32 cellular contexts compared by ENCODE assay signal in the genomic region with DNA sequence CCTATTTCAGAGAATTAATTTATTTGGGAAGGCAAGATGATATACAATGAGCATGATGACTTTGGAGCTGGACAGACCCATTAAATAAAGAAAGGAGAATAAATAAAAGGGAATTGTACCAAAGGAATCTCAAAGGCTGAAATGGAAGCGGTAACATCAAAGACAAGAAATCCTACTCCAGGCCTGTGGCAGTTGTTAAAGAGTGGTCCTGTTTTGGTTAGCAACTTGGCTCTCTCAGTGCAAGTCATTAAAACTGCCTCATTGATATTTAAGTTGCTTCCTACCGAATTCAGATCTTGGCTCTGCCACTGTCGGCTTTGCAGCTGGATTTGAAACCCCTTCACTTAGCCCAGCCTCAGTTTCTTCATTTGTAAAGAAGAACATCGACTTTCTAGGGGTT. TPM values are rescaled to one million over a fixed set of nuclear protein-coding genes. Genes with fewer than 3 reads are reported as not detected.
"Had no signal": no experiment of that assay in that cellular context is flagged by ENCODE, and none has a peak within 500 bp of the region (broad histone marks: within the 10 kb centered on the region; RNA-seq: fewer than 3 reads in every experiment).

No MANE protein-coding gene starts in this region.

- ATAC-seq: activated CD8-positive, alpha-beta memory T cell treated with anti-CD3 and anti-CD28 coated beads, Interleukin-2, amount 10 ng/mL, durations not matched to agents 7 days and 5 days; body of pancreas; Right ventricle myocardium inferior had no signal

- H3K27me3 ChIP-seq: body of pancreas, breast epithelium, Peyer's patch had no signal

- H3K9me3 ChIP-seq: body of pancreas, breast epithelium, Peyer's patch had no signal

- H3K4me3 Mint-ChIP-seq: activated CD4-positive, alpha-beta memory T cell treated with anti-CD3 and anti-CD28 coated beads, Interleukin-2, amount 10 ng/mL, durations not matched to agents 7 days and 5 days; activated CD8-positive, alpha-beta memory T cell treated with anti-CD3 and anti-CD28 coated beads, Interleukin-2, amount 10 ng/mL, durations not matched to agents 7 days and 5 days; activated naive CD4-positive, alpha-beta T cell treated with anti-CD3 and anti-CD28 coated beads, Interleukin-2, amount 10 ng/mL, durations not matched to agents 7 days and 5 days; activated naive CD8-positive, alpha-beta T cell had no signal

- DNase-seq: activated CD4-positive, alpha-beta memory T cell treated with anti-CD3 and anti-CD28 coated beads, Interleukin-2, amount 10 ng/mL, durations not matched to agents 7 days and 5 days; activated CD4-positive, alpha-beta T cell treated with anti-CD3 and anti-CD28 coated beads for 1 hour; activated CD4-positive, alpha-beta T cell treated with anti-CD3 and anti-CD28 coated beads for 48 hours; activated CD4-positive, CD25-positive, alpha-beta regulatory T cell; activated CD8-positive, alpha-beta memory T cell treated with anti-CD3 and anti-CD28 coated beads for 24 hours; activated CD8-positive, alpha-beta memory T cell treated with anti-CD3 and anti-CD28 coated beads, Interleukin-2, amount 10 ng/mL, durations not matched to agents 7 days and 5 days; activated CD8-positive, alpha-beta memory T cell treated with anti-CD3 and anti-CD28 coated beads, Interleukin-2, amount 50 U/mL, for 48 hours; activated effector memory CD4-positive, alpha-beta T cell treated with Interleukin-2 at 50 U/mL for 16 hours; activated naive CD4-positive, alpha-beta T cell treated with anti-CD3 and anti-CD28 coated beads, Interleukin-2, amount 10 ng/mL, durations not matched to agents 7 days and 5 days; activated T-cell treated with anti-CD3 and anti-CD28 coated beads, Interleukin-2, amount 50 U/mL, for 48 hours; amniotic stem cell; aorta; body of pancreas; central memory CD4-positive, alpha-beta T cell; MM.1S; MV-4-11; NCI-H1092; NCI-H1436 treated with DMSO at 0.1 percent for 48 hours; NCI-H1694 treated with DMSO at 0.1 percent for 48 hours; NCI-H2029; NCI-H345; NCI-H524 treated with DMSO at 0.1 percent for 48 hours; Peyer's patch; RPMI8226; SIG-M5; T1000; WERI-Rb-1 had no signal

- H3K36me3 Mint-ChIP-seq: activated CD8-positive, alpha-beta memory T cell treated with anti-CD3 and anti-CD28 coated beads, Interleukin-2, amount 10 ng/mL, durations not matched to agents 7 days and 5 days; activated naive CD4-positive, alpha-beta T cell treated with anti-CD3 and anti-CD28 coated beads, Interleukin-2, amount 10 ng/mL, durations not matched to agents 7 days and 5 days; activated naive CD8-positive, alpha-beta T cell had no signal

- H3K36me3 ChIP-seq: breast epithelium, Peyer's patch, WERI-Rb-1 had no signal

- H3K4me1 ChIP-seq: body of pancreas, breast epithelium, Peyer's patch had no signal

- H3K27ac ChIP-seq: body of pancreas, breast epithelium, KMS-11, Peyer's patch, WERI-Rb-1 had no signal

- H3K27ac Mint-ChIP-seq: activated CD4-positive, alpha-beta memory T cell treated with anti-CD3 and anti-CD28 coated beads, Interleukin-2, amount 10 ng/mL, durations not matched to agents 7 days and 5 days; activated CD8-positive, alpha-beta memory T cell treated with anti-CD3 and anti-CD28 coated beads, Interleukin-2, amount 10 ng/mL, durations not matched to agents 7 days and 5 days; activated naive CD4-positive, alpha-beta T cell treated with anti-CD3 and anti-CD28 coated beads, Interleukin-2, amount 10 ng/mL, durations not matched to agents 7 days and 5 days; activated naive CD8-positive, alpha-beta T cell had no signal

- H3K4me3 ChIP-seq: body of pancreas, breast epithelium, Peyer's patch had no signal

- H3K9me3 Mint-ChIP-seq: activated CD4-positive, alpha-beta memory T cell treated with anti-CD3 and anti-CD28 coated beads, Interleukin-2, amount 10 ng/mL, durations not matched to agents 7 days and 5 days; activated naive CD4-positive, alpha-beta T cell treated with anti-CD3 and anti-CD28 coated beads, Interleukin-2, amount 10 ng/mL, durations not matched to agents 7 days and 5 days had no signal

RNA-seq across cellular contexts. Expression of gene TGFB2, which starts 10.1 kb away (rescaled TPM):
- total RNA-seq: activated CD4-positive, alpha-beta memory T cell treated with anti-CD3 and anti-CD28 coated beads, Interleukin-2, amount 10 ng/mL, durations not matched to agents 7 days and 5 days; activated CD8-positive, alpha-beta memory T cell treated with anti-CD3 and anti-CD28 coated beads, Interleukin-2, amount 10 ng/mL, durations not matched to agents 7 days and 5 days; T-helper 2 cell treated with Interferon-gamma antibody and Interleukin-4, amounts not matched to agents 100 ng/mL and 5 ng/mL, for 36 hours had no signal
